In the genomic region with DNA sequence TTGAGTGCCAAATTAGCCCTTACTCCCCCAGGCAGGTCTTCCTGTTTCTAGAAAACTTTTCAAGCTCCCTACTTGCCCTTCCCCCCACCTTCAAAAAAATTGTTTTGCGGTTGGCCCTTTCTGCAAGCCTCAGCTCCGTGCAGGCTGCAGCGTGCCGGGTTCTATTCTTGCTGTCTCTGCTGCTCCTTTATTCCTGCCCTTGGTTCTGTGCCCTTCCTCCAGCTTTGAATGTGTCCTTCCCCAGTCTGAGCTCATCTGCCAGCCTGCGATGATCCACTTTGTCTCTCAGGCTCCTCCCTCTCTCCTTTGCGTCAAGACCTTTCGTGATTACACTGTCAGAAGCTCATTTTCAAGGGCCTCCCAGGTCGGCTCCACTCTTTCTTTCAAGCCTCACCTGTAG, we compare ENCODE assay signal across 9 cellular contexts.
DNase-seq lines count a peak whose midpoint lies in the region; ATAC-seq and TF ChIP-seq lines count a peak whose summit lies in the region.
"Had no signal": no experiment of that assay in that cellular context is flagged by ENCODE, and none has a peak within 500 bp of the region (broad histone marks: within the 10 kb centered on the region; RNA-seq: fewer than 3 reads in every experiment).

No MANE protein-coding gene starts in this region.

- H3K4me2 ChIP-seq in Karpas-422 (ENCODE audit: low read depth, low read length, poor library complexity, severe bottlenecking): no peak overlapping the region

- no peaks in the 10 kb centered on the region for H3K9me3 ChIP-seq in CD4-positive, CD25-positive, alpha-beta regulatory T cell (ENCODE audit: control insufficient read depth in 2 of 2, low read length in 2 of 2)
- H3K9me3 ChIP-seq in mucosa of descending colon (no peaks in the 10 kb centered on the region), Karpas-422 (ENCODE audit: low read length) (no peaks in the 10 kb centered on the region)

- intact Hi-C loops in mucosa of descending colon (cut with DNase I, micrococcal nuclease): no loop called here

- H3K4me1 ChIP-seq in CD4-positive, CD25-positive, alpha-beta regulatory T cell (ENCODE audit: control insufficient read depth, insufficient read depth, low read length, poor library complexity, severe bottlenecking): peaks cover 63% of the 10 kb centered on the region
- H3K4me1 ChIP-seq in mucosa of descending colon (ENCODE audit: low read depth): no peaks in the 10 kb centered on the region
- peaks cover 42% of the 10 kb centered on the region for H3K4me1 ChIP-seq in Karpas-422 (ENCODE audit: low read length)

- H3K4me3 ChIP-seq in CD4-positive, CD25-positive, alpha-beta regulatory T cell (ENCODE audit: low read depth, low read length): peak overlapping the region; percentile 53
- H3K4me3 ChIP-seq in mucosa of descending colon (no peak overlapping the region), Karpas-422 (ENCODE audit: low read length) (no peak overlapping the region)

- H3K79me2 ChIP-seq in Karpas-422 (ENCODE audit: low read length): no peaks in the 10 kb centered on the region

- ATAC-seq in CD4-positive, CD25-positive, alpha-beta regulatory T cell (ENCODE audit: low read depth in 2 of 2): peak; percentile 68 to 73
- ATAC-seq in mucosa of descending colon: peak; percentile 54
- no peak for ATAC-seq in GM18873 (IDR thresholded peaks at IDR 0.05; ENCODE audit: low FRiP score, unreplicated experiment)

- H3K36me3 Mint-ChIP-seq in CD4-positive, CD25-positive, alpha-beta regulatory T cell: no peaks in the 10 kb centered on the region

- H2AFZ ChIP-seq in Karpas-422 (ENCODE audit: low read length): no peak overlapping the region

- peak; percentile 56 to 87 (median 70) for DNase-seq in CD4-positive, CD25-positive, alpha-beta regulatory T cell
- peak; percentile 57 for DNase-seq in NCI-H510A (lab: John Stamatoyannopoulos, UW)
- peak; percentile 30 for DNase-seq in activated T-helper 1 cell treated with Interleukin-2 at 50 U/mL for 16 hours (ENCODE audit: low read depth)
- peak in 1 of 3 donors; percentile 49 for DNase-seq in mucosa of descending colon
- DNase-seq in Karpas-422: no peak
- no peak for DNase-seq in Ammon's horn (ENCODE audit: low spot score)
- DNase-seq in NCI-H2171 (lab: John Stamatoyannopoulos, UW): no peak
- DNase-seq: activated B cell treated with CpG ODN at 0.5 μM for 24 hours had no signal

- peak overlapping the region; percentile 91 to 97 (median 92) for H3K27ac Mint-ChIP-seq in CD4-positive, CD25-positive, alpha-beta regulatory T cell
- H3K27ac Mint-ChIP-seq: activated B cell treated with CpG ODN at 0.5 μM for 24 hours had no signal

- H3K4me1 Mint-ChIP-seq in CD4-positive, CD25-positive, alpha-beta regulatory T cell: peaks cover 26 to 83% (median 54%) of the 10 kb centered on the region in 4 donors

- H3K36me3 ChIP-seq in CD4-positive, CD25-positive, alpha-beta regulatory T cell (ENCODE audit: control insufficient read depth, insufficient read depth, low read length): no peaks in the 10 kb centered on the region
- H3K36me3 ChIP-seq in mucosa of descending colon (ENCODE audit: low read depth) (no peaks in the 10 kb centered on the region), Karpas-422 (ENCODE audit: insufficient read depth, low read length) (no peaks in the 10 kb centered on the region)

- no peaks in the 10 kb centered on the region for H3K9me2 ChIP-seq in Karpas-422 (replicated peaks; ENCODE audit: insufficient read depth, low read length)

- H3K9me3 Mint-ChIP-seq in CD4-positive, CD25-positive, alpha-beta regulatory T cell: no peaks in the 10 kb centered on the region
- H3K9me3 Mint-ChIP-seq: activated B cell treated with CpG ODN at 0.5 μM for 24 hours had no signal

- peak overlapping the region; percentile 68 to 86 (median 80) for H3K4me3 Mint-ChIP-seq in CD4-positive, CD25-positive, alpha-beta regulatory T cell
- H3K4me3 Mint-ChIP-seq: activated B cell treated with CpG ODN at 0.5 μM for 24 hours had no signal

- no peaks in the 10 kb centered on the region for H4K20me1 ChIP-seq in Karpas-422 (ENCODE audit: insufficient read depth, low read depth, low read length)

- peak overlapping the region; percentile 67 for H3K27ac ChIP-seq in CD4-positive, CD25-positive, alpha-beta regulatory T cell (ENCODE audit: insufficient read depth, low read length, poor library complexity, severe bottlenecking)
- H3K27ac ChIP-seq in Karpas-422 (ENCODE audit: low read length): no peak overlapping the region

- H3K27me3 Mint-ChIP-seq in CD4-positive, CD25-positive, alpha-beta regulatory T cell: no peaks in the 10 kb centered on the region

- no peak for TF ChIP-seq CTCF in mucosa of descending colon (IDR thresholded peaks at IDR 0.05)

- H3K9ac ChIP-seq in Karpas-422 (ENCODE audit: low read length): no peak overlapping the region

- no peaks in the 10 kb centered on the region for H3K27me3 ChIP-seq in CD4-positive, CD25-positive, alpha-beta regulatory T cell (ENCODE audit: control insufficient read depth, insufficient read depth, low read length)
- H3K27me3 ChIP-seq in Karpas-422 (ENCODE audit: low read length): no peaks in the 10 kb centered on the region

Comparison
In these comparisons a context has a peak if more than half of its experiments do, and no peak if none do; other contexts are left out.
1. DNase-seq: peak in CD4-positive, CD25-positive, alpha-beta regulatory T cell (3 of 3), NCI-H510A (single experiment) and activated T-helper 1 cell treated with Interleukin-2 at 50 U/mL for 16 hours (single experiment); none in Karpas-422 (single experiment), Ammon's horn (single experiment) and NCI-H2171 (single experiment).